1 cellular context compared by ENCODE assay signal in genomic region chr20:3924304-3925112, GRCh38.
TF ChIP-seq lines count a peak whose summit lies in the region.

No MANE protein-coding gene starts in this region.

TF ChIP-seq in HepG2, 621 proteins besides CTCF, POLR2A, EP300 and RAD21 (continued from another document and continues in another):
- TF ChIP-seq, protein P1, sequence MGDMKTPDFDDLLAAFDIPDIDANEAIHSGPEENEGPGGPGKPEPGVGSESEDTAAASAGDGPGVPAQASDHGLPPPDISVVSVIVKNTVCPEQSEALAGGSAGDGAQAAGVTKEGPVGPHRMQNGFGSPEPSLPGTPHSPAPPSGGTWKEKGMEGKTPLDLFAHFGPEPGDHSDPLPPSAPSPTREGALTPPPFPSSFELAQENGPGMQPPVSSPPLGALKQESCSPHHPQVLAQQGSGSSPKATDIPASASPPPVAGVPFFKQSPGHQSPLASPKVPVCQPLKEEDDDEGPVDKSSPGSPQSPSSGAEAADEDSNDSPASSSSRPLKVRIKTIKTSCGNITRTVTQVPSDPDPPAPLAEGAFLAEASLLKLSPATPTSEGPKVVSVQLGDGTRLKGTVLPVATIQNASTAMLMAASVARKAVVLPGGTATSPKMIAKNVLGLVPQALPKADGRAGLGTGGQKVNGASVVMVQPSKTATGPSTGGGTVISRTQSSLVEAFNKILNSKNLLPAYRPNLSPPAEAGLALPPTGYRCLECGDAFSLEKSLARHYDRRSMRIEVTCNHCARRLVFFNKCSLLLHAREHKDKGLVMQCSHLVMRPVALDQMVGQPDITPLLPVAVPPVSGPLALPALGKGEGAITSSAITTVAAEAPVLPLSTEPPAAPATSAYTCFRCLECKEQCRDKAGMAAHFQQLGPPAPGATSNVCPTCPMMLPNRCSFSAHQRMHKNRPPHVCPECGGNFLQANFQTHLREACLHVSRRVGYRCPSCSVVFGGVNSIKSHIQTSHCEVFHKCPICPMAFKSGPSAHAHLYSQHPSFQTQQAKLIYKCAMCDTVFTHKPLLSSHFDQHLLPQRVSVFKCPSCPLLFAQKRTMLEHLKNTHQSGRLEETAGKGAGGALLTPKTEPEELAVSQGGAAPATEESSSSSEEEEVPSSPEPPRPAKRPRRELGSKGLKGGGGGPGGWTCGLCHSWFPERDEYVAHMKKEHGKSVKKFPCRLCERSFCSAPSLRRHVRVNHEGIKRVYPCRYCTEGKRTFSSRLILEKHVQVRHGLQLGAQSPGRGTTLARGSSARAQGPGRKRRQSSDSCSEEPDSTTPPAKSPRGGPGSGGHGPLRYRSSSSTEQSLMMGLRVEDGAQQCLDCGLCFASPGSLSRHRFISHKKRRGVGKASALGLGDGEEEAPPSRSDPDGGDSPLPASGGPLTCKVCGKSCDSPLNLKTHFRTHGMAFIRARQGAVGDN (CRISPR knock-in tag; IDR thresholded peaks at IDR 0.05): peak; percentile 32; the same call in 1 of the 2 replicates
- no peak for TF ChIP-seq MYPOP (CRISPR knock-in tag; IDR thresholded peaks at IDR 0.05)
- no peak for TF ChIP-seq ZNF136 (CRISPR knock-in tag; IDR thresholded peaks at IDR 0.05; ENCODE audit: low read depth)
- TF ChIP-seq ARHGAP35 (CRISPR knock-in tag; IDR thresholded peaks at IDR 0.05; ENCODE audit: borderline replicate concordance): no peak
- TF ChIP-seq FOXK1 (CRISPR knock-in tag; IDR thresholded peaks at IDR 0.05; ENCODE audit: borderline replicate concordance, low read depth): no peak
- TF ChIP-seq CHD4 (IDR thresholded peaks at IDR 0.05; ENCODE audit: borderline replicate concordance, low read length): no peak
- TF ChIP-seq ELF3 (CRISPR knock-in tag; IDR thresholded peaks at IDR 0.05): no peak
- TF ChIP-seq SP1 (IDR thresholded peaks at IDR 0.05): no peak
- no peak for TF ChIP-seq SP1 (CRISPR knock-in tag; IDR thresholded peaks at IDR 0.05)
- TF ChIP-seq KLF6 (CRISPR knock-in tag; IDR thresholded peaks at IDR 0.05): no peak
- TF ChIP-seq WIZ (CRISPR knock-in tag; IDR thresholded peaks at IDR 0.05): no peak
- peak; percentile 39; the same call in 1 of the 2 replicates for TF ChIP-seq NFKB2 (CRISPR knock-in tag; IDR thresholded peaks at IDR 0.05; ENCODE audit: borderline replicate concordance)
- TF ChIP-seq PAX8 (CRISPR knock-in tag; IDR thresholded peaks at IDR 0.05; ENCODE audit: borderline replicate concordance): no peak
- no peak for TF ChIP-seq ARID3A (IDR thresholded peaks at IDR 0.05; ENCODE audit: low read depth, low read length)
- TF ChIP-seq, protein P2, sequence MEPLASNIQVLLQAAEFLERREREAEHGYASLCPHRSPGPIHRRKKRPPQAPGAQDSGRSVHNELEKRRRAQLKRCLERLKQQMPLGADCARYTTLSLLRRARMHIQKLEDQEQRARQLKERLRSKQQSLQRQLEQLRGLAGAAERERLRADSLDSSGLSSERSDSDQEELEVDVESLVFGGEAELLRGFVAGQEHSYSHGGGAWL (CRISPR knock-in tag; IDR thresholded peaks at IDR 0.05): no peak
- 0 out of 2 replicates have a peak, but pooled peaks have one; percentile 14 for TF ChIP-seq ZBTB4 (CRISPR knock-in tag; IDR thresholded peaks at IDR 0.05; ENCODE audit: borderline replicate concordance)
- no peak for TF ChIP-seq ERF (CRISPR knock-in tag; IDR thresholded peaks at IDR 0.05)
- TF ChIP-seq KDM5B (CRISPR knock-in tag; IDR thresholded peaks at IDR 0.05; ENCODE audit: borderline replicate concordance): 0 out of 2 replicates have a peak, but pooled peaks have one; percentile 17
- no peak for TF ChIP-seq TRIM24 (CRISPR knock-in tag; IDR thresholded peaks at IDR 0.05)
- TF ChIP-seq ZNF776 (CRISPR knock-in tag; IDR thresholded peaks at IDR 0.05): 0 out of 2 replicates have a peak, but pooled peaks have one; percentile 26
- no peak for TF ChIP-seq TGIF2 (CRISPR knock-in tag; IDR thresholded peaks at IDR 0.05)
- 0 out of 2 replicates have a peak, but pooled peaks have one; percentile 42 for TF ChIP-seq MTA1 (CRISPR knock-in tag; IDR thresholded peaks at IDR 0.05; ENCODE audit: borderline replicate concordance)
- TF ChIP-seq, protein P3, sequence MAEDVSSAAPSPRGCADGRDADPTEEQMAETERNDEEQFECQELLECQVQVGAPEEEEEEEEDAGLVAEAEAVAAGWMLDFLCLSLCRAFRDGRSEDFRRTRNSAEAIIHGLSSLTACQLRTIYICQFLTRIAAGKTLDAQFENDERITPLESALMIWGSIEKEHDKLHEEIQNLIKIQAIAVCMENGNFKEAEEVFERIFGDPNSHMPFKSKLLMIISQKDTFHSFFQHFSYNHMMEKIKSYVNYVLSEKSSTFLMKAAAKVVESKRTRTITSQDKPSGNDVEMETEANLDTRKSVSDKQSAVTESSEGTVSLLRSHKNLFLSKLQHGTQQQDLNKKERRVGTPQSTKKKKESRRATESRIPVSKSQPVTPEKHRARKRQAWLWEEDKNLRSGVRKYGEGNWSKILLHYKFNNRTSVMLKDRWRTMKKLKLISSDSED (CRISPR knock-in tag; IDR thresholded peaks at IDR 0.05): 0 out of 2 replicates have a peak, but pooled peaks have one; percentile 30
- no peak for TF ChIP-seq NRL (CRISPR knock-in tag; IDR thresholded peaks at IDR 0.05; ENCODE audit: borderline replicate concordance)
- TF ChIP-seq TBL1XR1 (IDR thresholded peaks at IDR 0.05; ENCODE audit: borderline replicate concordance, low read length, partially characterized antibody): no peak
- TF ChIP-seq RBAK (CRISPR knock-in tag; IDR thresholded peaks at IDR 0.05): no peak
- no peak for TF ChIP-seq SIN3B (IDR thresholded peaks at IDR 0.05; ENCODE audit: low read length)
- no peak for TF ChIP-seq ZFP91 (CRISPR knock-in tag; IDR thresholded peaks at IDR 0.05; ENCODE audit: borderline replicate concordance)
- TF ChIP-seq AHDC1 (CRISPR knock-in tag; IDR thresholded peaks at IDR 0.05; ENCODE audit: borderline replicate concordance): no peak
- 0 out of 2 replicates have a peak, but pooled peaks have one; percentile 29 for TF ChIP-seq IRF9 (CRISPR knock-in tag; IDR thresholded peaks at IDR 0.05; ENCODE audit: borderline replicate concordance)
